ENCODE assay signal across 8 cellular contexts in genomic region chr2:191927319-191927867, GRCh38.
DNase-seq lines count a peak whose midpoint lies in the region; ATAC-seq and TF ChIP-seq lines count a peak whose summit lies in the region.

No MANE protein-coding gene starts in this region.

- no TSS peak for BruUV-seq in OCI-LY7 (replicated peaks; lab: Mats Ljungman, UMichigan)

- H3K9ac ChIP-seq in HUES6 (ENCODE audit: low read length), result no peak overlapping the region

- TF ChIP-seq CTCF in OCI-LY7 (conservative IDR thresholded peaks at IDR 0.05; ENCODE audit: low read length), result no peak

- H3K4me1 ChIP-seq in HUES6 (ENCODE audit: control insufficient read depth, insufficient read depth, low read length), result peaks cover 14% of the 10 kb centered on the region
- no peaks in the 10 kb centered on the region for H3K4me1 ChIP-seq in OCI-LY7 (ENCODE audit: insufficient read depth, low read length, poor library complexity, severe bottlenecking)

- ATAC-seq in left colon (peak; percentile 50), GM18502 (IDR thresholded peaks at IDR 0.05; ENCODE audit: poor library complexity, unreplicated experiment) (no peak), HG03432 (IDR thresholded peaks at IDR 0.05; ENCODE audit: unreplicated experiment) (no peak)

- H3K9me2 ChIP-seq in OCI-LY7 (ENCODE audit: insufficient read depth, low read length), result no peaks in the 10 kb centered on the region

- no peaks in the 10 kb centered on the region for H3K27me3 ChIP-seq in HUES6 (ENCODE audit: control insufficient read depth, insufficient read depth, low read length)

- POLR2A ChIA-PET in OCI-LY7 (lab: Charles Lee), result interaction anchor here (0.7 kb wide), 1 partner anchor 168 kb away, joined by 5 read pairs; no protein-coding TSS in a partner anchor

- H3K9me3 ChIP-seq in HUES6 (ENCODE audit: control insufficient read depth, insufficient read depth, low read depth, low read length) (peaks cover 2% of the 10 kb centered on the region; the same call in 1 of the 2 replicates), OCI-LY7 (ENCODE audit: low read length) (no peaks in the 10 kb centered on the region)

- H2AFZ ChIP-seq in OCI-LY7 (ENCODE audit: low read length), result no peak overlapping the region

- DNase-seq in COLO668 (lab: John Stamatoyannopoulos, UW; ENCODE audit: unreplicated experiment), result peak; percentile 22
- DNase-seq in astrocyte of the hippocampus (ENCODE audit: low read depth, low spot score), result peak; percentile 98
- DNase-seq in left colon, result peak; percentile 57 to 62
- no peak for DNase-seq in stimulated activated CD4-positive, alpha-beta T cell treated with anti-CD3 and anti-CD28 coated beads, Interleukin-2, amount 100 ng/mL, for 24 hours
- DNase-seq in OCI-LY7 (ENCODE audit: low spot score), result no peak

- intact Hi-C loops in left colon (cut with DNase I, micrococcal nuclease) (no loop called here), OCI-LY7 (cut with micrococcal nuclease; ENCODE audit: unreplicated experiment) (no loop called here)

- CTCF ChIA-PET in OCI-LY7 (lab: Charles Lee; ENCODE audit: unreplicated experiment), result no interaction called here

- H3K4me3 ChIP-seq in HUES6 (ENCODE audit: low read depth, low read length) (no peak overlapping the region), OCI-LY7 (ENCODE audit: low read depth, low read length, poor library complexity, severe bottlenecking) (no peak overlapping the region)

- H3K36me3 ChIP-seq in HUES6 (ENCODE audit: control insufficient read depth, insufficient read depth, low read length), result no peaks in the 10 kb centered on the region
- no peaks in the 10 kb centered on the region for H3K36me3 ChIP-seq in OCI-LY7 (ENCODE audit: insufficient read depth, low read length)

- H3K27ac ChIP-seq in HUES6 (ENCODE audit: low read depth, low read length) (0 out of 2 replicates have a peak overlapping the region, but pooled peaks have one; percentile 4), OCI-LY7 (ENCODE audit: low read depth, low read length, poor library complexity, severe bottlenecking) (no peak overlapping the region)

- H4K20me1 ChIP-seq in OCI-LY7 (ENCODE audit: insufficient read depth, low read length), result no peaks in the 10 kb centered on the region

- no peaks in the 10 kb centered on the region for H3K79me2 ChIP-seq in OCI-LY7 (ENCODE audit: insufficient read depth, low read depth, low read length)

- no peak overlapping the region for H3K4me2 ChIP-seq in OCI-LY7 (ENCODE audit: low read length)

Comparison
In these comparisons a context has a peak if more than half of its experiments do, and no peak if none do; other contexts are left out.
1. DNase-seq: peak in COLO668 (single experiment), astrocyte of the hippocampus (single experiment) and left colon (2 of 2); none in stimulated activated CD4-positive, alpha-beta T cell treated with anti-CD3 and anti-CD28 coated beads, Interleukin-2, amount 100 ng/mL, for 24 hours (0 of 2) and OCI-LY7 (single experiment).